13 cellular contexts compared by ENCODE assay signal in the genomic region with DNA sequence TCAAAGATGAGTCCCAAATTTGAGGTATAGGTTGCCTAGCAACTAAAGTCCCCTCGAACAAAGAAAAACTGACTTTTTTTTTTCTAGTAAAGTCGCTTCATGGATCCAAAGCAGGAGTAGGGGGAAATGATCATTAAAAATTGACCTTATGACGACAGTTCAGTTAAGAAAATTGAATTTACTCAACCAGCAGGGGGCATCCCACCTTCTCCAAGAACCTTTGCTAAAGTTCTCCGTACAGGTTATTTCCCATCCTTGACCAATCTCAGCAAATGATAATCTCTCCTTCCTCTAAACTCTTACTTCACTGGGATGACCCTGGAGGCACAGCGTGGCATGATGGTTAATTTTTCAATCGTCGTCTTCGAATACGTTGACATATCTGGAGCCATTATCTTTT.
DNase-seq lines count a peak whose midpoint lies in the region; ATAC-seq and TF ChIP-seq lines count a peak whose summit lies in the region.
"Had no signal": no experiment of that assay in that cellular context is flagged by ENCODE, and none has a peak within 500 bp of the region (broad histone marks: within the 10 kb centered on the region; RNA-seq: fewer than 3 reads in every experiment).

No MANE protein-coding gene starts in this region.

- H3K9me2 ChIP-seq in OCI-LY1 (ENCODE audit: low read depth, low read length) = no peaks in the 10 kb centered on the region

- H3K4me2 ChIP-seq in OCI-LY1 (ENCODE audit: low read length) = no peak overlapping the region

- H3K79me2 ChIP-seq in OCI-LY1 (ENCODE audit: insufficient read depth, low read length) = no peaks in the 10 kb centered on the region

- no peaks in the 10 kb centered on the region for H3K36me3 ChIP-seq in GM06990 (ENCODE audit: control insufficient read depth, insufficient read depth, low read length)
- H3K36me3 ChIP-seq in OCI-LY1 (ENCODE audit: insufficient read depth, low read length) = no peaks in the 10 kb centered on the region

- H3K9me3 ChIP-seq in OCI-LY1 (ENCODE audit: low read length) = no peaks in the 10 kb centered on the region

- H3K27ac ChIP-seq in C4-2B = no peak overlapping the region
- H3K27ac ChIP-seq in OCI-LY1 (ENCODE audit: low read depth, low read length, poor library complexity, severe bottlenecking) = no peak overlapping the region
- H3K27ac ChIP-seq in substantia nigra (ENCODE audit: low read depth, low read length, poor library complexity, severe bottlenecking) = no peak overlapping the region
- H3K27ac ChIP-seq: skin epidermis had no signal

- H3K4me3 ChIP-seq in GM06990 (replicated peaks; ENCODE audit: low read depth, low read length) (no peak overlapping the region), OCI-LY1 (ENCODE audit: low read depth, low read length, poor library complexity, severe bottlenecking) (no peak overlapping the region), fibroblast of mammary gland (ENCODE audit: control insufficient read depth, low read depth, low read length) (no peak overlapping the region)
- H3K4me3 ChIP-seq: skin epidermis had no signal

- H3F3A ChIP-seq in OCI-LY1 (ENCODE audit: insufficient read depth, low read length) = no peaks in the 10 kb centered on the region

- peak; percentile 72 for TF ChIP-seq CTCF in C4-2B (conservative IDR thresholded peaks at IDR 0.05)
- peak; percentile 34 for TF ChIP-seq CTCF in GM06990 (IDR thresholded peaks at IDR 0.05; ENCODE audit: insufficient read depth, low read length, poor library complexity, severe bottlenecking)
- TF ChIP-seq CTCF in OCI-LY1 (IDR thresholded peaks at IDR 0.05; ENCODE audit: low read length) = peak; percentile 65
- TF ChIP-seq CTCF in fibroblast of mammary gland (conservative IDR thresholded peaks at IDR 0.05; ENCODE audit: control insufficient read depth, insufficient read depth, low read depth, low read length) = peak; percentile 6

- H3K27me3 ChIP-seq in GM06990 (replicated peaks; ENCODE audit: control insufficient read depth, insufficient read depth, low read length) (no peaks in the 10 kb centered on the region), OCI-LY1 (ENCODE audit: insufficient read depth, low read length) (no peaks in the 10 kb centered on the region)

- no peak overlapping the region for H2AFZ ChIP-seq in OCI-LY1 (ENCODE audit: low read length)

- DNase-seq in GM06990 (ENCODE audit: extremely low read depth, insufficient read length) = no peak
- peak; percentile 2 for DNase-seq in fibroblast of mammary gland (ENCODE audit: low read depth)
- DNase-seq in substantia nigra (lab: John Stamatoyannopoulos, UW) = no peak
- DNase-seq in hepatic stellate cell (ENCODE audit: low spot score) = no peak
- DNase-seq: activated CD4-positive, alpha-beta memory T cell treated with anti-CD3 and anti-CD28 coated beads, Interleukin-2, amount 10 ng/mL, durations not matched to agents 7 days and 5 days; activated naive CD8-positive, alpha-beta T cell treated with anti-CD3 and anti-CD28 coated beads, Interleukin-2, amount 10 ng/mL, durations not matched to agents 7 days and 5 days; effector memory CD4-positive, alpha-beta T cell; T-helper 1 cell had no signal

- H3K9ac ChIP-seq in OCI-LY1 (ENCODE audit: low read length) = no peak overlapping the region

- no peaks in the 10 kb centered on the region for H4K20me1 ChIP-seq in OCI-LY1 (ENCODE audit: insufficient read depth, low read length)

- ATAC-seq in GM19455 (IDR thresholded peaks at IDR 0.05; ENCODE audit: unreplicated experiment) (no peak), HG02973 (IDR thresholded peaks at IDR 0.05; ENCODE audit: unreplicated experiment) (no peak)

- no peaks in the 10 kb centered on the region for H3K4me1 ChIP-seq in OCI-LY1 (ENCODE audit: insufficient read depth, low read length, severe bottlenecking)

Comparison
In these comparisons a context has a peak if more than half of its experiments do, and no peak if none do; other contexts are left out.
1. CTCF ChIP-seq: peak in every context shown above with its lines; median percentile 72 in C4-2B; 65 in OCI-LY1; 34 in GM06990; 6 in fibroblast of mammary gland.